Comparison of ENCODE assay signal across 17 cellular contexts in the genomic region with DNA sequence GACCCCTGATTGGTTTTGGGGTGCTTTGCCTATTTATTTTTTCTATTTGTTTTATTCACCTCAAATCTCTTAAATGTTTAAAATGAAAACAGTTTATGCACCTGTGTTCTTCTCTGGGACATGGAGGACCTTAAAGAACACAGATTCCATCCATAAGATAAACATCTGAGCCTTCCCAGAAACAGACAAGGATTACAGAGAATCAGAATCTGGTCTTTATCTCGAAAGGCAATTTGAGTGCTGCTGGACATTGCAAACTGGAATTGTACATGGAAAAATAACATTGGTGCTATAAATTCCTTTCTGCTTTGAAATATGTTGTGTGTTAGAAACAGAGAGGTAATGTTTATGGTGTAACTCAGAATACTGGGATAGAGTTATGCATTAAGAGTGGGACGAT.
"Had no signal": no experiment of that assay in that cellular context is flagged by ENCODE, and none has a peak within 500 bp of the region (broad histone marks: within the 10 kb centered on the region; RNA-seq: fewer than 3 reads in every experiment).

No MANE protein-coding gene starts in this region.

- H3K36me3 Mint-ChIP-seq: mesothelial cell of epicardium; neural progenitor cell; stimulated activated effector memory CD8-positive, alpha-beta T cell treated with anti-CD3 and anti-CD28 coated beads, Interleukin-12 subunit alpha, Interleukin-12 subunit beta, amount 100 ng/mL, for 72 hours had no signal

- H3K27ac ChIP-seq: neural progenitor cell, pancreas, SJCRH30 had no signal

- H3K4me1 Mint-ChIP-seq: activated B cell treated with CpG ODN at 0.5 μM for 24 hours; activated naive CD8-positive, alpha-beta T cell treated with anti-CD3 and anti-CD28 coated beads, Interleukin-2, amount 50 U/mL, for 24 hours; endodermal cell; neural progenitor cell; stimulated activated effector memory CD8-positive, alpha-beta T cell treated with anti-CD3 and anti-CD28 coated beads, Interleukin-12 subunit alpha, Interleukin-12 subunit beta, amount 100 ng/mL, for 72 hours had no signal

- H3K4me3 Mint-ChIP-seq: activated B cell treated with CpG ODN at 0.5 μM for 24 hours; activated CD4-positive, alpha-beta T cell treated with anti-CD3 and anti-CD28 coated beads, Interleukin-2, amount 10 ng/mL, durations not matched to agents 7 days and 5 days; activated naive CD4-positive, alpha-beta T cell treated with anti-CD3 and anti-CD28 coated beads for 36 hours; activated naive CD8-positive, alpha-beta T cell treated with anti-CD3 and anti-CD28 coated beads, Interleukin-2, amount 50 U/mL, for 24 hours; endodermal cell; mesothelial cell of epicardium; neural progenitor cell; stimulated activated effector memory CD8-positive, alpha-beta T cell treated with anti-CD3 and anti-CD28 coated beads, Interleukin-12 subunit alpha, Interleukin-12 subunit beta, amount 100 ng/mL, for 72 hours; T-helper 2 cell treated with Interferon-gamma antibody and Interleukin-4, amounts not matched to agents 5 μg/mL and 100 μg/mL, for 36 hours had no signal

- H2AFZ ChIP-seq: neural progenitor cell had no signal

- H3K9me3 ChIP-seq: ascending aorta, pancreas, SJCRH30 had no signal

- H3K4me2 ChIP-seq: neural progenitor cell had no signal

- H3K36me3 ChIP-seq: ascending aorta, neural progenitor cell, pancreas, SJCRH30 had no signal

- H3K27ac Mint-ChIP-seq: activated B cell treated with CpG ODN at 0.5 μM for 24 hours; activated CD4-positive, alpha-beta T cell treated with anti-CD3 and anti-CD28 coated beads, Interleukin-2, amount 10 ng/mL, durations not matched to agents 7 days and 5 days; activated naive CD4-positive, alpha-beta T cell treated with anti-CD3 and anti-CD28 coated beads for 36 hours; activated naive CD8-positive, alpha-beta T cell treated with anti-CD3 and anti-CD28 coated beads, Interleukin-2, amount 50 U/mL, for 24 hours; endodermal cell; neural progenitor cell; stimulated activated effector memory CD8-positive, alpha-beta T cell treated with anti-CD3 and anti-CD28 coated beads, Interleukin-12 subunit alpha, Interleukin-12 subunit beta, amount 100 ng/mL, for 72 hours; T-helper 2 cell treated with Interferon-gamma antibody and Interleukin-4, amounts not matched to agents 5 μg/mL and 100 μg/mL, for 36 hours had no signal

- DNase-seq: activated B cell treated with CpG ODN at 0.5 μM for 24 hours; activated CD4-positive, alpha-beta T cell treated with anti-CD3 and anti-CD28 coated beads, Interleukin-2, amount 10 ng/mL, durations not matched to agents 7 days and 5 days; activated naive CD4-positive, alpha-beta T cell treated with anti-CD3 and anti-CD28 coated beads for 36 hours; activated naive CD8-positive, alpha-beta T cell treated with anti-CD3 and anti-CD28 coated beads, Interleukin-2, amount 50 U/mL, for 24 hours; activated T-cell treated with anti-CD3 and anti-CD28 coated beads for 4 hours; dorsolateral prefrontal cortex; endodermal cell; kidney glomerular epithelial cell; pancreas; SJCRH30; stimulated activated CD4-positive, alpha-beta T cell treated with anti-CD3 and anti-CD28 coated beads, Interleukin-2, amount 100 ng/mL, for 24 hours; trophoblast cell had no signal

- H3K4me3 ChIP-seq: neural progenitor cell, pancreas, SJCRH30 had no signal

- H3K9me3 Mint-ChIP-seq: activated B cell treated with CpG ODN at 0.5 μM for 24 hours; activated CD4-positive, alpha-beta T cell treated with anti-CD3 and anti-CD28 coated beads, Interleukin-2, amount 10 ng/mL, durations not matched to agents 7 days and 5 days; activated naive CD4-positive, alpha-beta T cell treated with anti-CD3 and anti-CD28 coated beads for 36 hours; activated naive CD8-positive, alpha-beta T cell treated with anti-CD3 and anti-CD28 coated beads, Interleukin-2, amount 50 U/mL, for 24 hours; endodermal cell; mesothelial cell of epicardium; neural progenitor cell; stimulated activated effector memory CD8-positive, alpha-beta T cell treated with anti-CD3 and anti-CD28 coated beads, Interleukin-12 subunit alpha, Interleukin-12 subunit beta, amount 100 ng/mL, for 72 hours; T-helper 2 cell treated with Interferon-gamma antibody and Interleukin-4, amounts not matched to agents 5 μg/mL and 100 μg/mL, for 36 hours had no signal

- H3K27me3 ChIP-seq: ascending aorta, dorsolateral prefrontal cortex, neural progenitor cell, pancreas, SJCRH30 had no signal

- H3K4me1 ChIP-seq: neural progenitor cell had no signal
